Comparison of ENCODE assay signal across 1 cellular context in genomic region chr12:56158029-56158925, GRCh38.
A peak's percentile ranks its signal among the peaks of the same experiment; 100 is the strongest.
TF ChIP-seq lines count a peak whose summit lies in the region.

MYL6 (plus strand) TSS chr12:56158359; CDS start chr12:56158402, 43 bp downstream.

TF ChIP-seq in WTC11, 78 proteins besides CTCF, POLR2A, EP300 and RAD21 (continued from another document):
- no peak for TF ChIP-seq ZNF512 (CRISPR knock-in tag; IDR thresholded peaks at IDR 0.05; ENCODE audit: borderline replicate concordance)
- peak; percentile 92 for TF ChIP-seq AR (CRISPR knock-in tag; IDR thresholded peaks at IDR 0.05)
- TF ChIP-seq OVOL2 (CRISPR knock-in tag; IDR thresholded peaks at IDR 0.05; ENCODE audit: borderline replicate concordance) = peak; percentile 17; the same call in 1 of the 2 replicates
- TF ChIP-seq NFE2L1 (CRISPR knock-in tag; IDR thresholded peaks at IDR 0.05) = peak; percentile 89
- no peak for TF ChIP-seq GTF2I (CRISPR knock-in tag; conservative IDR thresholded peaks at IDR 0.05)
- peak; percentile 94 for TF ChIP-seq PRRX2 (CRISPR knock-in tag; IDR thresholded peaks at IDR 0.05)
- TF ChIP-seq ATF3 (CRISPR knock-in tag; conservative IDR thresholded peaks at IDR 0.05) = 0 out of 2 replicates have a peak, but pooled peaks have one; percentile 33
- no peak for TF ChIP-seq ESRRA (CRISPR knock-in tag; IDR thresholded peaks at IDR 0.05; ENCODE audit: borderline replicate concordance)
- peak; percentile 39; the same call in 1 of the 2 replicates for TF ChIP-seq ZNF232 (CRISPR knock-in tag; IDR thresholded peaks at IDR 0.05)
- TF ChIP-seq E2F4 (CRISPR knock-in tag; IDR thresholded peaks at IDR 0.05; ENCODE audit: borderline replicate concordance, low read depth) = no peak
- TF ChIP-seq AFF4 (CRISPR knock-in tag; IDR thresholded peaks at IDR 0.05; ENCODE audit: borderline replicate concordance) = 0 out of 2 replicates have a peak, but pooled peaks have one; percentile 75
- TF ChIP-seq GABPB1 (CRISPR knock-in tag; IDR thresholded peaks at IDR 0.05) = peak; percentile 30; the same call in 1 of the 2 replicates
- TF ChIP-seq HMGA2 (CRISPR knock-in tag; IDR thresholded peaks at IDR 0.05) = peak; percentile 45
- TF ChIP-seq ZNF532 (CRISPR knock-in tag; IDR thresholded peaks at IDR 0.05; ENCODE audit: borderline replicate concordance) = peak; percentile 97
- peak; percentile 94 for TF ChIP-seq EMX1 (CRISPR knock-in tag; IDR thresholded peaks at IDR 0.05)
- peak; percentile 87; the same call in 1 of the 2 replicates for TF ChIP-seq ZNF425 (CRISPR knock-in tag; conservative IDR thresholded peaks at IDR 0.05)
- peak; percentile 77 for TF ChIP-seq FOXP1 (CRISPR knock-in tag; IDR thresholded peaks at IDR 0.05; ENCODE audit: borderline replicate concordance)
- no peak for TF ChIP-seq RELA (CRISPR knock-in tag; IDR thresholded peaks at IDR 0.05; ENCODE audit: borderline replicate concordance)
- peak; percentile 49; the same call in 1 of the 2 replicates for TF ChIP-seq CDX4 (CRISPR knock-in tag; IDR thresholded peaks at IDR 0.05; ENCODE audit: borderline replicate concordance)
- peak; percentile 14 for TF ChIP-seq TEAD1 (CRISPR knock-in tag; IDR thresholded peaks at IDR 0.05)
